Comparison of ENCODE assay signal across 15 cellular contexts in the genomic region with DNA sequence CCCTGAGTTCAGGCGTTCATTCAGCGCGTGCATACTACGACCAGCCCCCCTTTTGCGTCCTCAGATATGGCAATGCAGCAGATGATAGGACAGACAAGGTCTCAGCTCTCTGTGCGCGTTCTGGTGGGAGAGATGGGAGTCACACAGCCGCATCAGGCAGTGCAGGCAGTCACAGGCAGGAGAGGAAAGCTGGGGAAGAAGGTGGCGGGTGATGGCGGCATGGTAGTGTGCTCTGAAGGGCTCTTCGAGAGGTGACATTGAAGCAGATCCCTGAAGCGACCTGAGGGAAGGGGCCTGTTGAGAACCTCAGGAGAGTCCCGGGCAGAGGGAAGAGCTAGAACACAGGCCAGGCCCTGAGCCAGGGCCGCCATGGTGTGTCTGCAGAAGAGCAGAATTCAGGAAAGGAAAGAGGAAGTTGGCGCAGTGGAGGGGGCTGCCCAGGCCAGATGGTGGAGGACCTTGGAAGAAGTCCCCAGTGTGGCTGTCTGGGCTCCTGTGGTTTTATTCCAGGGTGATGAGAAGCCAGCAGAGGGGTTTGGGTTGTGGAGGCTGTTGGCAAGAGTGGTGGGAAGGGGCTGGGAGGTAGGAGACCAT. TPM values are rescaled to one million over a fixed set of nuclear protein-coding genes. Genes with fewer than 3 reads are reported as not detected.
DNase-seq lines count a peak whose midpoint lies in the region; ATAC-seq, FAIRE-seq and TF ChIP-seq lines count a peak whose summit lies in the region.
"Had no signal": no experiment of that assay in that cellular context is flagged by ENCODE, and none has a peak within 500 bp of the region (broad histone marks: within the 10 kb centered on the region; RNA-seq: fewer than 3 reads in every experiment).

No MANE protein-coding gene starts in this region.

- no peak for TF ChIP-seq CTCF in K562 (IDR thresholded peaks at IDR 0.05 in 2 of 3, conservative IDR thresholded peaks at IDR 0.05 in 1 of 3; ENCODE audit: insufficient read depth in 2 of 3, low read depth in 1 of 3, low read length in 3 of 3)

- no peaks in the 10 kb centered on the region for H3K9me3 Mint-ChIP-seq in stimulated activated effector memory CD8-positive, alpha-beta T cell treated with anti-CD3 and anti-CD28 coated beads, Interleukin-12 subunit alpha, Interleukin-12 subunit beta, amount 100 ng/mL, for 72 hours

- no peak for TF ChIP-seq POLR2A in K562 (conservative IDR thresholded peaks at IDR 0.05)

- in situ Hi-C loops in K562 (cut with MboI), result loop anchor here (10.0 kb wide), 2 partner anchors 63 to 193 kb away; no protein-coding TSS in a partner anchor

- H3K4me3 Mint-ChIP-seq in stimulated activated effector memory CD8-positive, alpha-beta T cell treated with anti-CD3 and anti-CD28 coated beads, Interleukin-12 subunit alpha, Interleukin-12 subunit beta, amount 100 ng/mL, for 72 hours, result no peak overlapping the region

- peaks cover 7 to 34% of the 10 kb centered on the region in 2 experiments for H3K4me1 ChIP-seq in K562 (replicated peaks in 1 of 2; ENCODE audit: control insufficient read depth in 2 of 2, insufficient read depth in 2 of 2, low read length in 2 of 2)

- no peak overlapping the region for H3K4me2 ChIP-seq in K562 (ENCODE audit: insufficient read depth, low read length)

- H3K9me3 ChIP-seq in K562 (replicated peaks; ENCODE audit: control insufficient read depth, insufficient read depth, low read depth, low read length), result no peaks in the 10 kb centered on the region

- TF ChIP-seq EP300 in K562 (IDR thresholded peaks at IDR 0.05; ENCODE audit: low read length), result no peak

- 90% methylated on average over 12 of the region's 15 CpGs for WGBS in K562 (ENCODE audit: insufficient coverage, low coverage, missing lambda C conversion rate)

- H2AFZ ChIP-seq in K562 (ENCODE audit: low read depth, low read length), result no peak overlapping the region

- no peak for TF ChIP-seq RAD21 in K562 (CRISPR knock-in tag; conservative IDR thresholded peaks at IDR 0.05 in 1 of 2, IDR thresholded peaks at IDR 0.05 in 1 of 2)

- no peaks in the 10 kb centered on the region for H3K9me1 ChIP-seq in K562 (ENCODE audit: control insufficient read depth, insufficient read depth, low read length)

- H3K27ac Mint-ChIP-seq in stimulated activated effector memory CD8-positive, alpha-beta T cell treated with anti-CD3 and anti-CD28 coated beads, Interleukin-12 subunit alpha, Interleukin-12 subunit beta, amount 100 ng/mL, for 72 hours, result peak overlapping the region; percentile 79

- no peak for ATAC-seq in Right ventricle myocardium inferior
- no peak for ATAC-seq in left cardiac atrium
- ATAC-seq in K562, result no peak
- no peak for ATAC-seq in stimulated activated effector memory CD8-positive, alpha-beta T cell treated with anti-CD3 and anti-CD28 coated beads, Interleukin-12 subunit alpha, Interleukin-12 subunit beta, amount 100 ng/mL, for 72 hours
- no peak for ATAC-seq in GM21423 (IDR thresholded peaks at IDR 0.05; ENCODE audit: unreplicated experiment)

- H3K79me2 ChIP-seq in K562 (ENCODE audit: control insufficient read depth, insufficient read depth, low read length), result peaks cover 13% of the 10 kb centered on the region

- H3K27me3 ChIP-seq in K562 (ENCODE audit: control insufficient read depth in 2 of 2, insufficient read depth in 2 of 2, low read length in 2 of 2), result no peaks in the 10 kb centered on the region

- no TSS peak for BruUV-seq in K562 (replicated peaks; lab: Mats Ljungman, UMichigan)

- H4K20me1 ChIP-seq in K562 (replicated peaks; ENCODE audit: control insufficient read depth, insufficient read depth, low read length), result no peaks in the 10 kb centered on the region

- CTCF ChIA-PET in K562 (lab: Yijun Ruan, JAX; ENCODE audit: low intra/inter-chr PET ratio), result interaction anchor here (0.5 kb wide), 1 partner anchor 18 kb away, joined by 3 read pairs; no protein-coding TSS in a partner anchor

- peak; percentile 64 for DNase-seq in Right ventricle myocardium inferior (ENCODE audit: missing footprints)
- DNase-seq in left cardiac atrium, result no peak
- DNase-seq in NOMO-1 treated with dmso at 0.1 percent for 144 hours (lab: John Stamatoyannopoulos, UW; ENCODE audit: unreplicated experiment), result peak; percentile 38
- no peak for DNase-seq in K562 (ENCODE audit: extremely low read depth in 1 of 4, low spot score in 3 of 4)
- DNase-seq in stimulated activated effector memory CD8-positive, alpha-beta T cell treated with anti-CD3 and anti-CD28 coated beads, Interleukin-12 subunit alpha, Interleukin-12 subunit beta, amount 100 ng/mL, for 72 hours (ENCODE audit: low spot score in 2 of 2), result no peak
- DNase-seq in NK-92 (lab: John Stamatoyannopoulos, UW; ENCODE audit: unreplicated experiment), result no peak
- no peak for DNase-seq in NCI-H69 (lab: John Stamatoyannopoulos, UW)
- DNase-seq: activated CD8-positive, alpha-beta memory T cell treated with anti-CD3 and anti-CD28 coated beads for 24 hours; cortex of kidney; H7; NCI-H2029 treated with DMSO at 0.1 percent for 48 hours; stimulated activated CD8-positive, alpha-beta memory T cell treated with anti-CD3 and anti-CD28 coated beads, Interleukin-4, amount 100 ng/mL, for 48 hours had no signal

- FAIRE-seq in K562 (lab: Jason Lieb, UNC), result no peak

- intact Hi-C loops in Right ventricle myocardium inferior (cut with DNase I) (no loop called here), left cardiac atrium (cut with DNase I) (no loop called here), K562 (cut with micrococcal nuclease) (no loop called here)

- no peak overlapping the region for H3K27ac ChIP-seq in K562 (ENCODE audit: extremely low read depth, low read depth, low read length)

- peak overlapping the region in 1 of 2 experiments; percentile 62; a peak in 2 of 4 replicates for H3K9ac ChIP-seq in K562 (ENCODE audit: insufficient read depth in 1 of 2, low read depth in 2 of 2, low read length in 2 of 2)

- H3K36me3 ChIP-seq in K562 (ENCODE audit: control insufficient read depth, insufficient read depth, low read length), result peaks cover 65% of the 10 kb centered on the region; the same call in 2 of the 3 replicates

- H3K36me3 Mint-ChIP-seq in stimulated activated effector memory CD8-positive, alpha-beta T cell treated with anti-CD3 and anti-CD28 coated beads, Interleukin-12 subunit alpha, Interleukin-12 subunit beta, amount 100 ng/mL, for 72 hours, result peaks cover 80% of the 10 kb centered on the region

- POLR2A ChIA-PET in K562 (lab: Yijun Ruan, JAX), result interaction anchor here (1.4 kb wide), 1 partner anchor 32 kb away, joined by 3 read pairs; no protein-coding TSS in a partner anchor

- peaks cover 30% of the 10 kb centered on the region for H3K4me1 Mint-ChIP-seq in stimulated activated effector memory CD8-positive, alpha-beta T cell treated with anti-CD3 and anti-CD28 coated beads, Interleukin-12 subunit alpha, Interleukin-12 subunit beta, amount 100 ng/mL, for 72 hours

- H3K4me3 ChIP-seq in K562, result no peak overlapping the region

RNA-seq across cellular contexts. Expression of a gene that starts 3.5 kb away (rescaled TPM):
- total RNA-seq in Right ventricle myocardium inferior (151 TPM), left cardiac atrium (100 to 1,000 TPM; 130 to 147 TPM), K562 (2014; rRNA removed) (79.6 and 92.0 TPM in 2 replicates), K562 (2014; rRNA removed; fragmentation: Illumina TruSeq; extraction: Trizol) (27.8 and 31.1 TPM in 2 replicates), K562 (2015; rRNA removed; fragmentation: Illumina TruSeq; extraction: Trizol) (41.3 and 44.8 TPM in 2 replicates), K562 (2021) (79.6 and 85.1 TPM in 2 replicates)
- 42.6 and 101 TPM in 2 replicates for total RNA-seq in K562 (2011; cell fraction: chromatin; rRNA removed; ENCODE audit: low replicate concordance)
- total RNA-seq in K562 (2011; cell fraction: nucleolus; rRNA removed), result 81.1 and 82.5 TPM in 2 replicates
- 54.4 and 62.0 TPM in 2 replicates for total RNA-seq in K562 (2011; cell fraction: nucleoplasm; rRNA removed)
- polyA plus RNA-seq in K562 (2011; rRNA removed) (62.5 and 69.2 TPM in 2 replicates), K562 (2014; fragmentation: Illumina TruSeq; extraction: Trizol) (57.2 and 58.4 TPM in 2 replicates), K562 (2014; fragmentation: Nextera tagmentation; extraction: Ambion mirVana) (under 1 TPM; 0.27 to 0.34 TPM), K562 (2014; rRNA removed) (78.0 and 93.7 TPM in 2 replicates)
- polyA plus RNA-seq in K562 (2011; cell fraction: cytosol; rRNA removed), result 53.9 and 98.4 TPM in 2 replicates
- polyA plus RNA-seq in K562 (2011; cell fraction: nucleus; rRNA removed), result 102 and 108 TPM in 2 replicates
- polyA plus RNA-seq in K562 (2012), result 81.4 and 98.5 TPM in 2 replicates
- 31.5 and 39.4 TPM in 2 replicates for polyA minus RNA-seq in K562 (2011; rRNA and poly(A)+ RNA removed)
- polyA minus RNA-seq in K562 (2011; cell fraction: cytosol; rRNA and poly(A)+ RNA removed), result 28.5 and 53.2 TPM in 2 replicates
- polyA minus RNA-seq in K562 (2011; cell fraction: nucleus; rRNA and poly(A)+ RNA removed), result 21.7 and 31.3 TPM in 2 replicates

RNA-seq across cellular contexts. Expression of a gene that starts 10.1 kb away (rescaled TPM):
- total RNA-seq in Right ventricle myocardium inferior (not detected), left cardiac atrium (1 to 10 TPM in 1 of 2 donors, under 1 TPM in 1; 0.41 to 7.6 TPM), K562 (2014; rRNA removed) (not detected in 2 replicates), K562 (2014; rRNA removed; fragmentation: Illumina TruSeq; extraction: Trizol) (0.29 TPM in 1 of 2 replicates, not detected in the other), K562 (2015; rRNA removed; fragmentation: Illumina TruSeq; extraction: Trizol) (0.57 TPM in 1 of 2 replicates, not detected in the other), K562 (2021) (0.29 TPM in 2 replicates)
- total RNA-seq in K562 (2011; cell fraction: chromatin; rRNA removed; ENCODE audit: low replicate concordance), result 0.25 and 1.3 TPM in 2 replicates
- 1.5 and 2.1 TPM in 2 replicates for total RNA-seq in K562 (2011; cell fraction: nucleolus; rRNA removed)
- total RNA-seq in K562 (2011; cell fraction: nucleoplasm; rRNA removed), result 0.84 and 1.9 TPM in 2 replicates
- polyA plus RNA-seq in K562 (2011; rRNA removed) (0.26 and 0.39 TPM in 2 replicates), K562 (2014; fragmentation: Illumina TruSeq; extraction: Trizol) (0.64 and 1.1 TPM in 2 replicates), K562 (2014; fragmentation: Nextera tagmentation; extraction: Ambion mirVana) (1 to 10 TPM in 1 of 2 experiments, under 1 TPM in 1; 0.65 to 1.0 TPM), K562 (2014; rRNA removed) (0.05 and 0.76 TPM in 2 replicates)
- 0.74 and 3.9 TPM in 2 replicates for polyA plus RNA-seq in K562 (2011; cell fraction: cytosol; rRNA removed)
- polyA plus RNA-seq in K562 (2011; cell fraction: nucleus; rRNA removed), result 0.24 and 0.74 TPM in 2 replicates
- 0.98 and 2.0 TPM in 2 replicates for polyA plus RNA-seq in K562 (2012)
- 0.11 TPM in 1 of 2 replicates, not detected in the other for polyA minus RNA-seq in K562 (2011; rRNA and poly(A)+ RNA removed)
- 1.6 TPM in 1 of 2 replicates, not detected in the other for polyA minus RNA-seq in K562 (2011; cell fraction: cytosol; rRNA and poly(A)+ RNA removed)
- polyA minus RNA-seq in K562 (2011; cell fraction: nucleus; rRNA and poly(A)+ RNA removed), result 0.11 and 0.67 TPM in 2 replicates
- total RNA-seq: H7, mesenteric fat pad had no signal

RNA-seq across cellular contexts. Expression of a gene that starts 19.7 kb away (rescaled TPM):
- not detected for total RNA-seq in Right ventricle myocardium inferior
- total RNA-seq in left cardiac atrium, result not detected
- 9.6 and 21.9 TPM in 2 replicates for total RNA-seq in K562 (2011; cell fraction: chromatin; rRNA removed; ENCODE audit: low replicate concordance)
- total RNA-seq in K562 (2011; cell fraction: nucleolus; rRNA removed), result 25.2 and 25.7 TPM in 2 replicates
- 12.0 and 17.2 TPM in 2 replicates for total RNA-seq in K562 (2011; cell fraction: nucleoplasm; rRNA removed)
- total RNA-seq in K562 (2014; rRNA removed), result 6.3 and 9.0 TPM in 2 replicates
- total RNA-seq in K562 (2014; rRNA removed; fragmentation: Illumina TruSeq; extraction: Trizol), result 0.67 and 1.1 TPM in 2 replicates
- 2.8 and 4.6 TPM in 2 replicates for total RNA-seq in K562 (2015; rRNA removed; fragmentation: Illumina TruSeq; extraction: Trizol)
- total RNA-seq in K562 (2021), result 6.4 and 7.7 TPM in 2 replicates
- 1.4 and 1.6 TPM in 2 replicates for polyA plus RNA-seq in K562 (2011; rRNA removed)
- polyA plus RNA-seq in K562 (2011; cell fraction: cytosol; rRNA removed), result 1.6 and 6.7 TPM in 2 replicates
- 1.9 and 8.2 TPM in 2 replicates for polyA plus RNA-seq in K562 (2011; cell fraction: nucleus; rRNA removed)
- 2.3 and 5.2 TPM in 2 replicates for polyA plus RNA-seq in K562 (2012)
- polyA plus RNA-seq in K562 (2014; fragmentation: Illumina TruSeq; extraction: Trizol), result 0.61 and 3.3 TPM in 2 replicates
- under 1 TPM; 0.11 to 0.39 TPM for polyA plus RNA-seq in K562 (2014; fragmentation: Nextera tagmentation; extraction: Ambion mirVana)
- 2.9 and 10.0 TPM in 2 replicates for polyA plus RNA-seq in K562 (2014; rRNA removed)
- polyA minus RNA-seq in K562 (2011; rRNA and poly(A)+ RNA removed), result 1.4 TPM in 1 of 2 replicates, not detected in the other
- polyA minus RNA-seq in K562 (2011; cell fraction: cytosol; rRNA and poly(A)+ RNA removed), result 3.0 and 8.6 TPM in 2 replicates
- 3.8 and 6.6 TPM in 2 replicates for polyA minus RNA-seq in K562 (2011; cell fraction: nucleus; rRNA and poly(A)+ RNA removed)
- total RNA-seq: mesenteric fat pad had no signal

RNA-seq across cellular contexts. Expression of a gene that starts 23.4 kb away (rescaled TPM):
- 6.8 TPM for total RNA-seq in Right ventricle myocardium inferior
- 1 to 10 TPM; 7.5 to 7.6 TPM for total RNA-seq in left cardiac atrium
- 30.2 and 123 TPM in 2 replicates for total RNA-seq in K562 (2011; cell fraction: chromatin; rRNA removed; ENCODE audit: low replicate concordance)
- 223 and 260 TPM in 2 replicates for total RNA-seq in K562 (2011; cell fraction: nucleolus; rRNA removed)
- total RNA-seq in K562 (2011; cell fraction: nucleoplasm; rRNA removed), result 130 and 145 TPM in 2 replicates
- total RNA-seq in K562 (2014; rRNA removed), result 65.1 and 111 TPM in 2 replicates
- 10.1 and 11.3 TPM in 2 replicates for total RNA-seq in K562 (2014; rRNA removed; fragmentation: Illumina TruSeq; extraction: Trizol)
- 29.4 and 32.3 TPM in 2 replicates for total RNA-seq in K562 (2015; rRNA removed; fragmentation: Illumina TruSeq; extraction: Trizol)
- total RNA-seq in K562 (2021), result 83.3 and 87.9 TPM in 2 replicates
- 19.6 and 42.8 TPM in 2 replicates for polyA plus RNA-seq in K562 (2011; rRNA removed)
- polyA plus RNA-seq in K562 (2011; cell fraction: cytosol; rRNA removed), result 24.5 and 85.7 TPM in 2 replicates
- 44.0 and 102 TPM in 2 replicates for polyA plus RNA-seq in K562 (2011; cell fraction: nucleus; rRNA removed)
- 77.8 and 93.6 TPM in 2 replicates for polyA plus RNA-seq in K562 (2012)
- 28.0 and 61.6 TPM in 2 replicates for polyA plus RNA-seq in K562 (2014; fragmentation: Illumina TruSeq; extraction: Trizol)
- under 1 TPM; 0.44 to 0.66 TPM for polyA plus RNA-seq in K562 (2014; fragmentation: Nextera tagmentation; extraction: Ambion mirVana)
- polyA plus RNA-seq in K562 (2014; rRNA removed), result 39.4 and 47.4 TPM in 2 replicates
- 9.4 and 16.2 TPM in 2 replicates for polyA minus RNA-seq in K562 (2011; rRNA and poly(A)+ RNA removed)
- 87.6 and 93.3 TPM in 2 replicates for polyA minus RNA-seq in K562 (2011; cell fraction: cytosol; rRNA and poly(A)+ RNA removed)
- polyA minus RNA-seq in K562 (2011; cell fraction: nucleus; rRNA and poly(A)+ RNA removed), result 61.4 and 69.4 TPM in 2 replicates

RNA-seq across cellular contexts. Expression of a gene that starts 43.7 kb away (rescaled TPM):
- total RNA-seq in Right ventricle myocardium inferior, result not detected
- total RNA-seq in left cardiac atrium, result not detected
- total RNA-seq in K562 (2011; cell fraction: chromatin; rRNA removed; ENCODE audit: low replicate concordance), result 0.25 TPM in 1 of 2 replicates, not detected in the other
- total RNA-seq in K562 (2011; cell fraction: nucleolus; rRNA removed), result not detected in 2 replicates
- not detected in 2 replicates for total RNA-seq in K562 (2011; cell fraction: nucleoplasm; rRNA removed)
- 0.09 TPM in 1 of 2 replicates, not detected in the other for total RNA-seq in K562 (2014; rRNA removed)
- total RNA-seq in K562 (2014; rRNA removed; fragmentation: Illumina TruSeq; extraction: Trizol), result not detected in 2 replicates
- not detected in 2 replicates for total RNA-seq in K562 (2015; rRNA removed; fragmentation: Illumina TruSeq; extraction: Trizol)
- not detected in 2 replicates for total RNA-seq in K562 (2021)
- not detected in 2 replicates for polyA plus RNA-seq in K562 (2011; rRNA removed)
- 0.07 TPM in 1 of 2 replicates, not detected in the other for polyA plus RNA-seq in K562 (2011; cell fraction: cytosol; rRNA removed)
- 0.10 TPM in 1 of 2 replicates, not detected in the other for polyA plus RNA-seq in K562 (2011; cell fraction: nucleus; rRNA removed)
- not detected in 2 replicates for polyA plus RNA-seq in K562 (2012)
- polyA plus RNA-seq in K562 (2014; fragmentation: Illumina TruSeq; extraction: Trizol), result not detected in 2 replicates
- under 1 TPM in 1 of 2 experiments, not detected in 1; 0.04 TPM for polyA plus RNA-seq in K562 (2014; fragmentation: Nextera tagmentation; extraction: Ambion mirVana)
- not detected in 2 replicates for polyA plus RNA-seq in K562 (2014; rRNA removed)
- not detected in 2 replicates for polyA minus RNA-seq in K562 (2011; rRNA and poly(A)+ RNA removed)
- polyA minus RNA-seq in K562 (2011; cell fraction: cytosol; rRNA and poly(A)+ RNA removed), result not detected in 2 replicates
- not detected in 2 replicates for polyA minus RNA-seq in K562 (2011; cell fraction: nucleus; rRNA and poly(A)+ RNA removed)
- total RNA-seq: H7, mesenteric fat pad had no signal
- polyA plus RNA-seq: adipose tissue had no signal

Comparison
In these comparisons a context has a peak if more than half of its experiments do, and no peak if none do; other contexts are left out.
1. DNase-seq: peak in Right ventricle myocardium inferior (single experiment) and NOMO-1 treated with dmso at 0.1 percent for 144 hours (single experiment); none in left cardiac atrium (single experiment), K562 (0 of 4), stimulated activated effector memory CD8-positive, alpha-beta T cell treated with anti-CD3 and anti-CD28 coated beads, Interleukin-12 subunit alpha, Interleukin-12 subunit beta, amount 100 ng/mL, for 72 hours (0 of 2), NK-92 (single experiment) and NCI-H69 (single experiment).